ENCODE assay signal across 1 cellular context in the genomic region with DNA sequence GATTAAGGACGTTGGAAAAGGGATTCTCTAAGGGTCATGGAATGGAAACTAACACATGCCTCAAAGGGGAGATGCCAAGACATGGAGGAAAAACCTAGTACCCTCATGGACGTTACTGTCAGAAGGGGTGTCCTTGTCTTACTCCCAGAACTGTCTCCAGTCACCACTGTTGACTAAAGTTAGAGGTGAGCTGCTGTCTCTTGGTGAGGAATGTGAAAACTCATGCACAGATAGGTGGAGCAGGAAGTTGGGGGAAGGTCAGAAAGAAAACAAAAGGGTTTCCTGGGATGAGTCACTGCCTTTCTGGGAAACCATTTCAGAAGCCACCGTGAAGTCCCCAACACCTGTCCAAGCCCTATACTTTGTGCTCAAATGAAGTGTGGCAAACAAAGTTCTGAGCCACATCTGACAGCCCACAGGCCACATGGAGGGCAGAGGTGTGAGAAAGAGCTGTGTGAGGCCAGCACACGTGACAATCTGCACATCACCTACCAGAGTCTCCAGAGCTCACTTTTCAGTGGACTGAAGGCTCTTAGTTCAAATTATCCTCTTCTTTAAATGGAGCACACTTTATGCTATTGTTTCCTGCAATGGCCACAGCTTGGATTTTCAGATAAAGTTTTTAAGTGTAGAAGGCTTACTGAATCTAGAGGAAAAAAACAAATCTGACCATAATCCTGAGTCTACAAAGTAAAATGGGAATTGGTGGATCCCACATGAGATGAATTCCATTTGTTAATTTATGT.
TF ChIP-seq lines count a peak whose summit lies in the region.

No MANE protein-coding gene starts in this region.

TF ChIP-seq in K562, 482 proteins besides CTCF, POLR2A, EP300 and RAD21 (continued from another document and continues in another):
- TF ChIP-seq ZNF134 (CRISPR knock-in tag; conservative IDR thresholded peaks at IDR 0.05): 0 out of 2 replicates have a peak, but pooled peaks have one; percentile 35
- no peak for TF ChIP-seq SPI1 (IDR thresholded peaks at IDR 0.05; ENCODE audit: borderline replicate concordance, low read depth, low read length)
- TF ChIP-seq L3MBTL2 (IDR thresholded peaks at IDR 0.05): peak; percentile 99
- no peak for TF ChIP-seq RUNX1 (IDR thresholded peaks at IDR 0.05; ENCODE audit: low read depth)
- no peak for TF ChIP-seq NFATC3 (IDR thresholded peaks at IDR 0.05)
- TF ChIP-seq, protein P1, sequence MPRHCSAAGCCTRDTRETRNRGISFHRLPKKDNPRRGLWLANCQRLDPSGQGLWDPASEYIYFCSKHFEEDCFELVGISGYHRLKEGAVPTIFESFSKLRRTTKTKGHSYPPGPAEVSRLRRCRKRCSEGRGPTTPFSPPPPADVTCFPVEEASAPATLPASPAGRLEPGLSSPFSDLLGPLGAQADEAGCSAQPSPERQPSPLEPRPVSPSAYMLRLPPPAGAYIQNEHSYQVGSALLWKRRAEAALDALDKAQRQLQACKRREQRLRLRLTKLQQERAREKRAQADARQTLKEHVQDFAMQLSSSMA (CRISPR knock-in tag; IDR thresholded peaks at IDR 0.05): no peak
- TF ChIP-seq, protein P2, sequence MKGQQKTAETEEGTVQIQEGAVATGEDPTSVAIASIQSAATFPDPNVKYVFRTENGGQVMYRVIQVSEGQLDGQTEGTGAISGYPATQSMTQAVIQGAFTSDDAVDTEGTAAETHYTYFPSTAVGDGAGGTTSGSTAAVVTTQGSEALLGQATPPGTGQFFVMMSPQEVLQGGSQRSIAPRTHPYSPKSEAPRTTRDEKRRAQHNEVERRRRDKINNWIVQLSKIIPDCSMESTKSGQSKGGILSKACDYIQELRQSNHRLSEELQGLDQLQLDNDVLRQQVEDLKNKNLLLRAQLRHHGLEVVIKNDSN (CRISPR knock-in tag; IDR thresholded peaks at IDR 0.05): peak; percentile 83
- no peak for TF ChIP-seq IRF2 (CRISPR knock-in tag; IDR thresholded peaks at IDR 0.05)
- TF ChIP-seq, protein P3, sequence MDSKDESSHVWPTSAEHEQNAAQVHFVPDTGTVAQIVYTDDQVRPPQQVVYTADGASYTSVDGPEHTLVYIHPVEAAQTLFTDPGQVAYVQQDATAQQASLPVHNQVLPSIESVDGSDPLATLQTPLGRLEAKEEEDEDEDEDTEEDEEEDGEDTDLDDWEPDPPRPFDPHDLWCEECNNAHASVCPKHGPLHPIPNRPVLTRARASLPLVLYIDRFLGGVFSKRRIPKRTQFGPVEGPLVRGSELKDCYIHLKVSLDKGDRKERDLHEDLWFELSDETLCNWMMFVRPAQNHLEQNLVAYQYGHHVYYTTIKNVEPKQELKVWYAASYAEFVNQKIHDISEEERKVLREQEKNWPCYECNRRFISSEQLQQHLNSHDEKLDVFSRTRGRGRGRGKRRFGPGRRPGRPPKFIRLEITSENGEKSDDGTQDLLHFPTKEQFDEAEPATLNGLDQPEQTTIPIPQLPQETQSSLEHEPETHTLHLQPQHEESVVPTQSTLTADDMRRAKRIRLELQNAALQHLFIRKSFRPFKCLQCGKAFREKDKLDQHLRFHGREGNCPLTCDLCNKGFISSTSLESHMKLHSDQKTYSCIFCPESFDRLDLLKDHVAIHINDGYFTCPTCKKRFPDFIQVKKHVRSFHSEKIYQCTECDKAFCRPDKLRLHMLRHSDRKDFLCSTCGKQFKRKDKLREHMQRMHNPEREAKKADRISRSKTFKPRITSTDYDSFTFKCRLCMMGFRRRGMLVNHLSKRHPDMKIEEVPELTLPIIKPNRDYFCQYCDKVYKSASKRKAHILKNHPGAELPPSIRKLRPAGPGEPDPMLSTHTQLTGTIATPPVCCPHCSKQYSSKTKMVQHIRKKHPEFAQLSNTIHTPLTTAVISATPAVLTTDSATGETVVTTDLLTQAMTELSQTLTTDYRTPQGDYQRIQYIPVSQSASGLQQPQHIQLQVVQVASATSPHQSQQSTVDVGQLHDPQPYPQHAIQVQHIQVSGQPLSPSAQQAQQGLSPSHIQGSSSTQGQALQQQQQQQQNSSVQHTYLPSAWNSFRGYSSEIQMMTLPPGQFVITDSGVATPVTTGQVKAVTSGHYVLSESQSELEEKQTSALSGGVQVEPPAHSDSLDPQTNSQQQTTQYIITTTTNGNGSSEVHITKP (IDR thresholded peaks at IDR 0.05; ENCODE audit: partially characterized antibody): no peak
- TF ChIP-seq, protein P4, sequence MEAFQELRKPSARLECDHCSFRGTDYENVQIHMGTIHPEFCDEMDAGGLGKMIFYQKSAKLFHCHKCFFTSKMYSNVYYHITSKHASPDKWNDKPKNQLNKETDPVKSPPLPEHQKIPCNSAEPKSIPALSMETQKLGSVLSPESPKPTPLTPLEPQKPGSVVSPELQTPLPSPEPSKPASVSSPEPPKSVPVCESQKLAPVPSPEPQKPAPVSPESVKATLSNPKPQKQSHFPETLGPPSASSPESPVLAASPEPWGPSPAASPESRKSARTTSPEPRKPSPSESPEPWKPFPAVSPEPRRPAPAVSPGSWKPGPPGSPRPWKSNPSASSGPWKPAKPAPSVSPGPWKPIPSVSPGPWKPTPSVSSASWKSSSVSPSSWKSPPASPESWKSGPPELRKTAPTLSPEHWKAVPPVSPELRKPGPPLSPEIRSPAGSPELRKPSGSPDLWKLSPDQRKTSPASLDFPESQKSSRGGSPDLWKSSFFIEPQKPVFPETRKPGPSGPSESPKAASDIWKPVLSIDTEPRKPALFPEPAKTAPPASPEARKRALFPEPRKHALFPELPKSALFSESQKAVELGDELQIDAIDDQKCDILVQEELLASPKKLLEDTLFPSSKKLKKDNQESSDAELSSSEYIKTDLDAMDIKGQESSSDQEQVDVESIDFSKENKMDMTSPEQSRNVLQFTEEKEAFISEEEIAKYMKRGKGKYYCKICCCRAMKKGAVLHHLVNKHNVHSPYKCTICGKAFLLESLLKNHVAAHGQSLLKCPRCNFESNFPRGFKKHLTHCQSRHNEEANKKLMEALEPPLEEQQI (IDR thresholded peaks at IDR 0.05): no peak; the same call in 1 of the 2 replicates
- no peak for TF ChIP-seq RHOXF2B (CRISPR knock-in tag; conservative IDR thresholded peaks at IDR 0.05)
- TF ChIP-seq, protein P5, sequence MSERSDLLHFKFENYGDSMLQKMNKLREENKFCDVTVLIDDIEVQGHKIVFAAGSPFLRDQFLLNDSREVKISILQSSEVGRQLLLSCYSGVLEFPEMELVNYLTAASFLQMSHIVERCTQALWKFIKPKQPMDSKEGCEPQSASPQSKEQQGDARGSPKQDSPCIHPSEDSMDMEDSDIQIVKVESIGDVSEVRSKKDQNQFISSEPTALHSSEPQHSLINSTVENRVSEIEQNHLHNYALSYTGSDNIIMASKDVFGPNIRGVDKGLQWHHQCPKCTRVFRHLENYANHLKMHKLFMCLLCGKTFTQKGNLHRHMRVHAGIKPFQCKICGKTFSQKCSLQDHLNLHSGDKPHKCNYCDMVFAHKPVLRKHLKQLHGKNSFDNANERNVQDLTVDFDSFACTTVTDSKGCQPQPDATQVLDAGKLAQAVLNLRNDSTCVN (CRISPR knock-in tag; IDR thresholded peaks at IDR 0.05): no peak
- 0 out of 2 replicates have a peak, but pooled peaks have one; percentile 30 for TF ChIP-seq ZNF766 (CRISPR knock-in tag; conservative IDR thresholded peaks at IDR 0.05)
- TF ChIP-seq MCM3 (IDR thresholded peaks at IDR 0.05): no peak
- no peak for TF ChIP-seq KLF13 (tag; IDR thresholded peaks at IDR 0.05; ENCODE audit: borderline replicate concordance, low read depth)
- no peak for TF ChIP-seq HOXB6 (CRISPR knock-in tag; IDR thresholded peaks at IDR 0.05; ENCODE audit: borderline replicate concordance)
- 0 out of 2 replicates have a peak, but pooled peaks have one; percentile 29 for TF ChIP-seq IFI16 (CRISPR knock-in tag; IDR thresholded peaks at IDR 0.05)
- peak; percentile 70 for TF ChIP-seq HDAC3 (IDR thresholded peaks at IDR 0.05; ENCODE audit: borderline replicate concordance, partially characterized antibody)
- TF ChIP-seq, protein P6, sequence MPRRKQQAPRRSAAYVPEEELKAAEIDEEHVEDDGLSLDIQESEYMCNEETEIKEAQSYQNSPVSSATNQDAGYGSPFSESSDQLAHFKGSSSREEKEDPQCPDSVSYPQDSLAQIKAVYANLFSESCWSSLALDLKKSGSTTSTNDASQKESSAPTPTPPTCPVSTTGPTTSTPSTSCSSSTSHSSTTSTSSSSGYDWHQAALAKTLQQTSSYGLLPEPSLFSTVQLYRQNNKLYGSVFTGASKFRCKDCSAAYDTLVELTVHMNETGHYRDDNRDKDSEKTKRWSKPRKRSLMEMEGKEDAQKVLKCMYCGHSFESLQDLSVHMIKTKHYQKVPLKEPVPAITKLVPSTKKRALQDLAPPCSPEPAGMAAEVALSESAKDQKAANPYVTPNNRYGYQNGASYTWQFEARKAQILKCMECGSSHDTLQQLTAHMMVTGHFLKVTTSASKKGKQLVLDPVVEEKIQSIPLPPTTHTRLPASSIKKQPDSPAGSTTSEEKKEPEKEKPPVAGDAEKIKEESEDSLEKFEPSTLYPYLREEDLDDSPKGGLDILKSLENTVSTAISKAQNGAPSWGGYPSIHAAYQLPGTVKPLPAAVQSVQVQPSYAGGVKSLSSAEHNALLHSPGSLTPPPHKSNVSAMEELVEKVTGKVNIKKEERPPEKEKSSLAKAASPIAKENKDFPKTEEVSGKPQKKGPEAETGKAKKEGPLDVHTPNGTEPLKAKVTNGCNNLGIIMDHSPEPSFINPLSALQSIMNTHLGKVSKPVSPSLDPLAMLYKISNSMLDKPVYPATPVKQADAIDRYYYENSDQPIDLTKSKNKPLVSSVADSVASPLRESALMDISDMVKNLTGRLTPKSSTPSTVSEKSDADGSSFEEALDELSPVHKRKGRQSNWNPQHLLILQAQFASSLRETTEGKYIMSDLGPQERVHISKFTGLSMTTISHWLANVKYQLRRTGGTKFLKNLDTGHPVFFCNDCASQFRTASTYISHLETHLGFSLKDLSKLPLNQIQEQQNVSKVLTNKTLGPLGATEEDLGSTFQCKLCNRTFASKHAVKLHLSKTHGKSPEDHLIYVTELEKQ (CRISPR knock-in tag; IDR thresholded peaks at IDR 0.05): 0 out of 2 replicates have a peak, but pooled peaks have one; percentile 68
- TF ChIP-seq HNRNPK (IDR thresholded peaks at IDR 0.05; ENCODE audit: low read depth, low read length, poor library complexity, severe bottlenecking): no peak
- no peak for TF ChIP-seq ZNF347 (CRISPR knock-in tag; IDR thresholded peaks at IDR 0.05; ENCODE audit: low read depth)
- peak; percentile 38; the same call in 1 of the 2 replicates for TF ChIP-seq MAFK (IDR thresholded peaks at IDR 0.05; ENCODE audit: low read length)
- TF ChIP-seq, protein P7, sequence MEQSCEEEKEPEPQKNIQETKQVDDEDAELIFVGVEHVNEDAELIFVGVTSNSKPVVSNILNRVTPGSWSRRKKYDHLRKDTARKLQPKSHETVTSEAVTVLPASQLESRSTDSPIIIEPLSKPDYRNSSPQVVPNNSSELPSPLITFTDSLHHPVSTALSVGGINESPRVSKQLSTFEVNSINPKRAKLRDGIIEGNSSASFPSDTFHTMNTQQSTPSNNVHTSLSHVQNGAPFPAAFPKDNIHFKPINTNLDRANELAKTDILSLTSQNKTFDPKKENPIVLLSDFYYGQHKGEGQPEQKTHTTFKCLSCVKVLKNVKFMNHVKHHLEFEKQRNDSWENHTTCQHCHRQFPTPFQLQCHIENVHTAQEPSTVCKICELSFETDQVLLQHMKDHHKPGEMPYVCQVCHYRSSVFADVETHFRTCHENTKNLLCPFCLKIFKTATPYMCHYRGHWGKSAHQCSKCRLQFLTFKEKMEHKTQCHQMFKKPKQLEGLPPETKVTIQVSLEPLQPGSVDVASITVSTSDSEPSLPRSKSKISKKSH (CRISPR knock-in tag; IDR thresholded peaks at IDR 0.05): no peak
- TF ChIP-seq PYGO2 (tag; IDR thresholded peaks at IDR 0.05): 0 out of 2 replicates have a peak, but pooled peaks have one; percentile 28
- no peak for TF ChIP-seq SRSF1 (IDR thresholded peaks at IDR 0.05; ENCODE audit: low read depth, low read length)
- no peak for TF ChIP-seq KHSRP (IDR thresholded peaks at IDR 0.05)
- TF ChIP-seq CBFA2T3 (IDR thresholded peaks at IDR 0.05): peak; percentile 74
- TF ChIP-seq ZNF41 (CRISPR knock-in tag; conservative IDR thresholded peaks at IDR 0.05): 0 out of 2 replicates have a peak, but pooled peaks have one; percentile 39
- TF ChIP-seq NUFIP1 (IDR thresholded peaks at IDR 0.05; ENCODE audit: partially characterized antibody): no peak
- no peak for TF ChIP-seq BRCA1 (IDR thresholded peaks at IDR 0.05)
- no peak for TF ChIP-seq BRCA1 (CRISPR knock-in tag; IDR thresholded peaks at IDR 0.05)
- TF ChIP-seq, protein P8, sequence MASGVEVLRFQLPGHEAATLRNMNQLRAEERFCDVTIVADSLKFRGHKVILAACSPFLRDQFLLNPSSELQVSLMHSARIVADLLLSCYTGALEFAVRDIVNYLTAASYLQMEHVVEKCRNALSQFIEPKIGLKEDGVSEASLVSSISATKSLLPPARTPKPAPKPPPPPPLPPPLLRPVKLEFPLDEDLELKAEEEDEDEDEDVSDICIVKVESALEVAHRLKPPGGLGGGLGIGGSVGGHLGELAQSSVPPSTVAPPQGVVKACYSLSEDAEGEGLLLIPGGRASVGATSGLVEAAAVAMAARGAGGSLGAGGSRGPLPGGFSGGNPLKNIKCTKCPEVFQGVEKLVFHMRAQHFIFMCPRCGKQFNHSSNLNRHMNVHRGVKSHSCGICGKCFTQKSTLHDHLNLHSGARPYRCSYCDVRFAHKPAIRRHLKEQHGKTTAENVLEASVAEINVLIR (CRISPR knock-in tag; IDR thresholded peaks at IDR 0.05): peak; percentile 31; the same call in 1 of the 2 replicates
- no peak for TF ChIP-seq NFIX (CRISPR knock-in tag; IDR thresholded peaks at IDR 0.05; ENCODE audit: low read depth)
- TF ChIP-seq, protein P9, sequence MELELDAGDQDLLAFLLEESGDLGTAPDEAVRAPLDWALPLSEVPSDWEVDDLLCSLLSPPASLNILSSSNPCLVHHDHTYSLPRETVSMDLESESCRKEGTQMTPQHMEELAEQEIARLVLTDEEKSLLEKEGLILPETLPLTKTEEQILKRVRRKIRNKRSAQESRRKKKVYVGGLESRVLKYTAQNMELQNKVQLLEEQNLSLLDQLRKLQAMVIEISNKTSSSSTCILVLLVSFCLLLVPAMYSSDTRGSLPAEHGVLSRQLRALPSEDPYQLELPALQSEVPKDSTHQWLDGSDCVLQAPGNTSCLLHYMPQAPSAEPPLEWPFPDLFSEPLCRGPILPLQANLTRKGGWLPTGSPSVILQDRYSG (tag; conservative IDR thresholded peaks at IDR 0.05; ENCODE audit: low read depth): peak; percentile 69
